ENCODE assay signal across 2 cellular contexts in the genomic region with DNA sequence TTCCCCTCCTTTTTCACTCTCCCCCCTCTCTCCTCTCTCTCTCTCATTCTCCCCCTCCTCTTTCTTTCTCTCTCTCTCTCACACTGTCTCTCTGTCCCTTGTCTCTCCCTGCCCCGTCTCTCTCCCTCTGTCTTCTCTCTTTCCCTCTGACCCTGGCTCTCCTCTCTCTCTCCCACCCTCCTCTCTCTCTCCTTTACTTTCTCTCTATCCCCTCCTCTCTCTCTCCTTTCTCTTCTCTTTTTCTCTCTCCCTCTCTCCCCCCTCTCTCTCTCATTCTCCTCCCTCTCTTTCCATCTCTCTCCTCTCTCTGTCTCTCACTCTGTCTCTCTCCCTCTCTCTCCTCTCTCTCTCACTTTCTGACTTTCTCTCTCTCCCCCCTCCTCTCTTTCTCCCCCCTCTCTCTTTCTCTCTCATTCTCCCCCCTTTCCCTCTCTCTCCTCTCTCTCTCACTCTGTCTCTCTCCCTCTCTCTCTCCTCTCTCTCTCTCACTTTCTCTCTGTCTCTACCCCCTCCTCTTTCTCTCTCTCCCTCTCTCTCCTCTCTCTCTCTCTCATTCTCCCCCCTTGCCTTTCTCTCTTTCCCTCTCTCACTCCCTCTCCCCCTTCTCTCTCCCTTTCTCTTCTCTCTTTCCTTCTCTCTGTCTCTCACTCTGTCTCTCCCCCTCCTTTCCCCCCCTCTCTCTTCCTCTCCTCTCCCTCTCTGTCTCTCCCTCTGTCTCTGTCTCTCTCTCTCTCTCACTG.
TF ChIP-seq lines count a peak whose summit lies in the region.

No MANE protein-coding gene starts in this region.

TF ChIP-seq in HEK293, 187 proteins besides CTCF, POLR2A, EP300 and RAD21:
- TF ChIP-seq, protein P1, sequence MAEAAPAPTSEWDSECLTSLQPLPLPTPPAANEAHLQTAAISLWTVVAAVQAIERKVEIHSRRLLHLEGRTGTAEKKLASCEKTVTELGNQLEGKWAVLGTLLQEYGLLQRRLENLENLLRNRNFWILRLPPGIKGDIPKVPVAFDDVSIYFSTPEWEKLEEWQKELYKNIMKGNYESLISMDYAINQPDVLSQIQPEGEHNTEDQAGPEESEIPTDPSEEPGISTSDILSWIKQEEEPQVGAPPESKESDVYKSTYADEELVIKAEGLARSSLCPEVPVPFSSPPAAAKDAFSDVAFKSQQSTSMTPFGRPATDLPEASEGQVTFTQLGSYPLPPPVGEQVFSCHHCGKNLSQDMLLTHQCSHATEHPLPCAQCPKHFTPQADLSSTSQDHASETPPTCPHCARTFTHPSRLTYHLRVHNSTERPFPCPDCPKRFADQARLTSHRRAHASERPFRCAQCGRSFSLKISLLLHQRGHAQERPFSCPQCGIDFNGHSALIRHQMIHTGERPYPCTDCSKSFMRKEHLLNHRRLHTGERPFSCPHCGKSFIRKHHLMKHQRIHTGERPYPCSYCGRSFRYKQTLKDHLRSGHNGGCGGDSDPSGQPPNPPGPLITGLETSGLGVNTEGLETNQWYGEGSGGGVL (tag by site-specific recombination; IDR thresholded peaks at IDR 0.05): peak; percentile 63; the same call in 1 of the 2 replicates
- TF ChIP-seq ZSCAN16 (tag by site-specific recombination; IDR thresholded peaks at IDR 0.05) (0 out of 2 replicates have a peak, but pooled peaks have one; percentile 9), ZNF24 (tag by site-specific recombination; IDR thresholded peaks at IDR 0.05) (no peak), PRDM1 (tag by site-specific recombination; IDR thresholded peaks at IDR 0.05) (peak; percentile 92), ZNF596 (tag by site-specific recombination; IDR thresholded peaks at IDR 0.05) (peak; percentile 98), ZNF202 (tag by site-specific recombination; IDR thresholded peaks at IDR 0.05; ENCODE audit: borderline replicate concordance) (no peak; the same call in 1 of the 2 replicates), ZNF366 (tag by site-specific recombination; conservative IDR thresholded peaks at IDR 0.05) (peak; percentile 90), ZNF169 (tag by site-specific recombination; IDR thresholded peaks at IDR 0.05) (0 out of 2 replicates have a peak, but pooled peaks have one; percentile 42), SP7 (tag by site-specific recombination; IDR thresholded peaks at IDR 0.05) (no peak), KLF9 (tag by site-specific recombination; IDR thresholded peaks at IDR 0.05; ENCODE audit: low read depth) (0 out of 2 replicates have a peak, but pooled peaks have one; percentile 16)
- TF ChIP-seq, protein P2, sequence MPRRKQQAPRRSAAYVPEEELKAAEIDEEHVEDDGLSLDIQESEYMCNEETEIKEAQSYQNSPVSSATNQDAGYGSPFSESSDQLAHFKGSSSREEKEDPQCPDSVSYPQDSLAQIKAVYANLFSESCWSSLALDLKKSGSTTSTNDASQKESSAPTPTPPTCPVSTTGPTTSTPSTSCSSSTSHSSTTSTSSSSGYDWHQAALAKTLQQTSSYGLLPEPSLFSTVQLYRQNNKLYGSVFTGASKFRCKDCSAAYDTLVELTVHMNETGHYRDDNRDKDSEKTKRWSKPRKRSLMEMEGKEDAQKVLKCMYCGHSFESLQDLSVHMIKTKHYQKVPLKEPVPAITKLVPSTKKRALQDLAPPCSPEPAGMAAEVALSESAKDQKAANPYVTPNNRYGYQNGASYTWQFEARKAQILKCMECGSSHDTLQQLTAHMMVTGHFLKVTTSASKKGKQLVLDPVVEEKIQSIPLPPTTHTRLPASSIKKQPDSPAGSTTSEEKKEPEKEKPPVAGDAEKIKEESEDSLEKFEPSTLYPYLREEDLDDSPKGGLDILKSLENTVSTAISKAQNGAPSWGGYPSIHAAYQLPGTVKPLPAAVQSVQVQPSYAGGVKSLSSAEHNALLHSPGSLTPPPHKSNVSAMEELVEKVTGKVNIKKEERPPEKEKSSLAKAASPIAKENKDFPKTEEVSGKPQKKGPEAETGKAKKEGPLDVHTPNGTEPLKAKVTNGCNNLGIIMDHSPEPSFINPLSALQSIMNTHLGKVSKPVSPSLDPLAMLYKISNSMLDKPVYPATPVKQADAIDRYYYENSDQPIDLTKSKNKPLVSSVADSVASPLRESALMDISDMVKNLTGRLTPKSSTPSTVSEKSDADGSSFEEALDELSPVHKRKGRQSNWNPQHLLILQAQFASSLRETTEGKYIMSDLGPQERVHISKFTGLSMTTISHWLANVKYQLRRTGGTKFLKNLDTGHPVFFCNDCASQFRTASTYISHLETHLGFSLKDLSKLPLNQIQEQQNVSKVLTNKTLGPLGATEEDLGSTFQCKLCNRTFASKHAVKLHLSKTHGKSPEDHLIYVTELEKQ (tag by site-specific recombination; IDR thresholded peaks at IDR 0.05; ENCODE audit: borderline replicate concordance): no peak
- TF ChIP-seq, protein P3, sequence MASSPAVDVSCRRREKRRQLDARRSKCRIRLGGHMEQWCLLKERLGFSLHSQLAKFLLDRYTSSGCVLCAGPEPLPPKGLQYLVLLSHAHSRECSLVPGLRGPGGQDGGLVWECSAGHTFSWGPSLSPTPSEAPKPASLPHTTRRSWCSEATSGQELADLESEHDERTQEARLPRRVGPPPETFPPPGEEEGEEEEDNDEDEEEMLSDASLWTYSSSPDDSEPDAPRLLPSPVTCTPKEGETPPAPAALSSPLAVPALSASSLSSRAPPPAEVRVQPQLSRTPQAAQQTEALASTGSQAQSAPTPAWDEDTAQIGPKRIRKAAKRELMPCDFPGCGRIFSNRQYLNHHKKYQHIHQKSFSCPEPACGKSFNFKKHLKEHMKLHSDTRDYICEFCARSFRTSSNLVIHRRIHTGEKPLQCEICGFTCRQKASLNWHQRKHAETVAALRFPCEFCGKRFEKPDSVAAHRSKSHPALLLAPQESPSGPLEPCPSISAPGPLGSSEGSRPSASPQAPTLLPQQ (tag by site-specific recombination; IDR thresholded peaks at IDR 0.05): no peak
- TF ChIP-seq, protein P4, sequence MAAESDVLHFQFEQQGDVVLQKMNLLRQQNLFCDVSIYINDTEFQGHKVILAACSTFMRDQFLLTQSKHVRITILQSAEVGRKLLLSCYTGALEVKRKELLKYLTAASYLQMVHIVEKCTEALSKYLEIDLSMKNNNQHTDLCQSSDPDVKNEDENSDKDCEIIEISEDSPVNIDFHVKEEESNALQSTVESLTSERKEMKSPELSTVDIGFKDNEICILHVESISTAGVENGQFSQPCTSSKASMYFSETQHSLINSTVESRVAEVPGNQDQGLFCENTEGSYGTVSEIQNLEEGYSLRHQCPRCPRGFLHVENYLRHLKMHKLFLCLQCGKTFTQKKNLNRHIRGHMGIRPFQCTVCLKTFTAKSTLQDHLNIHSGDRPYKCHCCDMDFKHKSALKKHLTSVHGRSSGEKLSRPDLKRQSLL (tag by site-specific recombination; IDR thresholded peaks at IDR 0.05): no peak
- TF ChIP-seq, protein P5, sequence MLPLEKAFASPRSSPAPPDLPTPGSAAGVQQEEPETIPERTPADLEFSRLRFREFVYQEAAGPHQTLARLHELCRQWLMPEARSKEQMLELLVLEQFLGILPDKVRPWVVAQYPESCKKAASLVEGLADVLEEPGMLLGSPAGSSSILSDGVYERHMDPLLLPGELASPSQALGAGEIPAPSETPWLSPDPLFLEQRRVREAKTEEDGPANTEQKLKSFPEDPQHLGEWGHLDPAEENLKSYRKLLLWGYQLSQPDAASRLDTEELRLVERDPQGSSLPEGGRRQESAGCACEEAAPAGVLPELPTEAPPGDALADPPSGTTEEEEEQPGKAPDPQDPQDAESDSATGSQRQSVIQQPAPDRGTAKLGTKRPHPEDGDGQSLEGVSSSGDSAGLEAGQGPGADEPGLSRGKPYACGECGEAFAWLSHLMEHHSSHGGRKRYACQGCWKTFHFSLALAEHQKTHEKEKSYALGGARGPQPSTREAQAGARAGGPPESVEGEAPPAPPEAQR (tag by site-specific recombination; IDR thresholded peaks at IDR 0.05): peak; percentile 3; the same call in 1 of the 2 replicates

TF ChIP-seq in SK-N-SH, 30 proteins besides CTCF, POLR2A, EP300 and RAD21:
- TF ChIP-seq, protein P6, sequence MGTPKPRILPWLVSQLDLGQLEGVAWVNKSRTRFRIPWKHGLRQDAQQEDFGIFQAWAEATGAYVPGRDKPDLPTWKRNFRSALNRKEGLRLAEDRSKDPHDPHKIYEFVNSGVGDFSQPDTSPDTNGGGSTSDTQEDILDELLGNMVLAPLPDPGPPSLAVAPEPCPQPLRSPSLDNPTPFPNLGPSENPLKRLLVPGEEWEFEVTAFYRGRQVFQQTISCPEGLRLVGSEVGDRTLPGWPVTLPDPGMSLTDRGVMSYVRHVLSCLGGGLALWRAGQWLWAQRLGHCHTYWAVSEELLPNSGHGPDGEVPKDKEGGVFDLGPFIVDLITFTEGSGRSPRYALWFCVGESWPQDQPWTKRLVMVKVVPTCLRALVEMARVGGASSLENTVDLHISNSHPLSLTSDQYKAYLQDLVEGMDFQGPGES (IDR thresholded peaks at IDR 0.05; ENCODE audit: low read depth, low read length): no peak
- TF ChIP-seq NFIC (IDR thresholded peaks at IDR 0.05; ENCODE audit: borderline replicate concordance): no peak
